14 cellular contexts compared by ENCODE assay signal in the genomic region with DNA sequence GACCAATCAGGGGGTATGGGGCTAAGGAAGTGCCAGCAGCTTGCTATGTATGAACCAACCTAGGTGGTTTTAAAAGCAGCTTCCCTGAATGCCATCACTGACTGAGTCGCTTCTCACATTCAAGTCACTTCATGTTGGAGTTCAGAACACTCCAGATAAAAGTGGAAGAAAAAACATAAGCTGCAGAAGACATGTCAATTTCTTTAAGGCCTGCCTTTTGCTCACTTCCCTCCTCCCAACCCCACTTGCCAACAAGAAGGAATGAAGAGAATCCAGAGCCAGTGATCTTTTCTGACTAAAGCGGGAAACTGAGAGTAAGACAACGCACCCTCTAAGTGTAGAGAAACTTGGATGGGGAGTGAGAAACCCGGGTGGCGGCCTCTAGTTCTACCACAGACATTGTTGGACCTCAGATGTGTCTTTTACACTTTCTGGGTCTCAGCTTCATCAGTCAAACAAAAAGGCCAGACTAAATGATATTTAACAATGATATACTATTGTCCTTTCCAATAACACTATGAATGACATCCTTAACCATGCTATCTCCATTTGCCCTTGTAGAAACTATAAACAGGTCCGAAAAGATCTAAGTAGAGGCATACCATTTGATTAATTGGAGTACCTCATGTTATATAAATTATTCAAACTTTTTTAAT. TPM values are rescaled to one million over a fixed set of nuclear protein-coding genes. Genes with fewer than 3 reads are reported as not detected.
A peak's percentile ranks its signal among the peaks of the same experiment; 100 is the strongest.
DNase-seq lines count a peak whose midpoint lies in the region; ATAC-seq and TF ChIP-seq lines count a peak whose summit lies in the region.
"Had no signal": no experiment of that assay in that cellular context is flagged by ENCODE, and none has a peak within 500 bp of the region (broad histone marks: within the 10 kb centered on the region; RNA-seq: fewer than 3 reads in every experiment).

No MANE protein-coding gene starts in this region.

- H3K4me1 Mint-ChIP-seq in CD4-positive, alpha-beta T cell (ENCODE audit: low read depth), result peaks cover 71% of the 10 kb centered on the region
- H3K4me1 Mint-ChIP-seq in GM23338, result peaks cover 20% of the 10 kb centered on the region; the same call in 2 of the 3 replicates

- no peak overlapping the region for H3K4me3 ChIP-seq in GM23338
- H3K4me3 ChIP-seq in choroid plexus epithelial cell (ENCODE audit: low read depth, low read length), result no peak overlapping the region
- H3K4me3 ChIP-seq in osteoblast (ENCODE audit: insufficient read depth, low read length), result no peak overlapping the region
- H3K4me3 ChIP-seq in upper lobe of right lung, result no peak overlapping the region
- H3K4me3 ChIP-seq: lung had no signal

- no peak overlapping the region for H3K4me3 Mint-ChIP-seq in CD4-positive, alpha-beta T cell
- H3K4me3 Mint-ChIP-seq in GM23338, result no peak overlapping the region

- intact Hi-C loops in CD4-positive, alpha-beta T cell (cut with DNase I, micrococcal nuclease), result loop anchor here in 1 of 2 experiments (5.0 kb wide), 1 partner anchor 53 kb away; a partner anchor contains a TSS
- intact Hi-C loops in upper lobe of right lung (cut with DNase I), result no loop called here

- CTCF ChIA-PET in CD4-positive, alpha-beta T cell (lab: Charles Lee), result interaction anchor here (1.0 kb wide), 1 partner anchor 70 kb away, joined by 3 read pairs; no protein-coding TSS in a partner anchor

- H3K36me3 ChIP-seq in GM23338 (ENCODE audit: insufficient read depth) (no peaks in the 10 kb centered on the region), osteoblast (ENCODE audit: insufficient read depth, low read length) (no peaks in the 10 kb centered on the region), upper lobe of right lung (no peaks in the 10 kb centered on the region)

- H3K27me3 Mint-ChIP-seq in CD4-positive, alpha-beta T cell, result no peaks in the 10 kb centered on the region
- H3K27me3 Mint-ChIP-seq in GM23338 (ENCODE audit: insufficient read depth, low read depth, poor library complexity), result no peaks in the 10 kb centered on the region

- no peaks in the 10 kb centered on the region for H3K27me3 ChIP-seq in CD4-positive, alpha-beta T cell (ENCODE audit: control insufficient read depth, insufficient read depth, low read length)
- no peaks in the 10 kb centered on the region for H3K27me3 ChIP-seq in GM23338 (ENCODE audit: insufficient read depth)
- no peaks in the 10 kb centered on the region for H3K27me3 ChIP-seq in osteoblast (ENCODE audit: insufficient read depth, low read length)
- no peaks in the 10 kb centered on the region for H3K27me3 ChIP-seq in upper lobe of right lung

- TF ChIP-seq CTCF in CD4-positive, alpha-beta T cell (IDR thresholded peaks at IDR 0.05), result no peak
- TF ChIP-seq CTCF in GM23338 (conservative IDR thresholded peaks at IDR 0.05; ENCODE audit: low read depth in 2 of 2), result no peak
- no peak for TF ChIP-seq CTCF in choroid plexus epithelial cell (conservative IDR thresholded peaks at IDR 0.05; ENCODE audit: low read depth, low read length)
- TF ChIP-seq CTCF in osteoblast (IDR thresholded peaks at IDR 0.05; ENCODE audit: extremely low read depth, low read depth, low read length), result no peak
- no peak for TF ChIP-seq CTCF in upper lobe of right lung (IDR thresholded peaks at IDR 0.05)

- H3K36me3 Mint-ChIP-seq in CD4-positive, alpha-beta T cell (ENCODE audit: low read depth), result no peaks in the 10 kb centered on the region
- H3K36me3 Mint-ChIP-seq in GM23338 (ENCODE audit: low read depth), result no peaks in the 10 kb centered on the region

- no peaks in the 10 kb centered on the region for H3K9me2 ChIP-seq in GM23338 (ENCODE audit: insufficient read depth)

- H3K4me1 ChIP-seq in GM23338 (ENCODE audit: insufficient read depth) (peaks cover 8% of the 10 kb centered on the region), osteoblast (ENCODE audit: insufficient read depth, low read length) (peaks cover 19% of the 10 kb centered on the region), upper lobe of right lung (peaks cover 31% of the 10 kb centered on the region)

- DNase-seq in CD4-positive, alpha-beta T cell, result no peak
- no peak for DNase-seq in GM23338 (ENCODE audit: low spot score)
- peak; percentile 46 for DNase-seq in choroid plexus epithelial cell (ENCODE audit: low read depth)
- peak; percentile 73 for DNase-seq in osteoblast (ENCODE audit: insufficient read length, low spot score, missing footprints)
- DNase-seq in upper lobe of right lung, result no peak
- DNase-seq in NCI-H2227 (lab: John Stamatoyannopoulos, UW; ENCODE audit: unreplicated experiment), result no peak
- DNase-seq: central memory CD4-positive, alpha-beta T cell; Karpas-422; NCI-H446; right cardiac atrium; SHP77 had no signal

- H3K27ac Mint-ChIP-seq in CD4-positive, alpha-beta T cell, result peak overlapping the region; percentile 63
- 0 out of 2 replicates have a peak overlapping the region, but pooled peaks have one; percentile 10 for H3K27ac Mint-ChIP-seq in GM23338

- H3K9me3 Mint-ChIP-seq in CD4-positive, alpha-beta T cell, result no peaks in the 10 kb centered on the region
- no peaks in the 10 kb centered on the region for H3K9me3 Mint-ChIP-seq in GM23338

- POLR2A ChIA-PET in CD4-positive, alpha-beta T cell (lab: Charles Lee), result interaction anchor here (0.9 kb wide), 1 partner anchor 14 kb away, joined by 3 read pairs; no protein-coding TSS in a partner anchor

- no peaks in the 10 kb centered on the region for H3K9me3 ChIP-seq in CD4-positive, alpha-beta T cell (ENCODE audit: control insufficient read depth, low read length)
- H3K9me3 ChIP-seq in osteoblast (ENCODE audit: low read depth, low read length) (no peaks in the 10 kb centered on the region), upper lobe of right lung (no peaks in the 10 kb centered on the region)

- no peaks in the 10 kb centered on the region for H3F3A ChIP-seq in GM23338 (replicated peaks; ENCODE audit: low read depth)

- no peak for ATAC-seq in CD4-positive, alpha-beta T cell (ENCODE audit: poor library complexity)
- peak; percentile 42 for ATAC-seq in GM23338
- no peak for ATAC-seq in upper lobe of right lung
- no peak for ATAC-seq in GM19035 (IDR thresholded peaks at IDR 0.05; ENCODE audit: unreplicated experiment)
- ATAC-seq in HG03159 (IDR thresholded peaks at IDR 0.05; ENCODE audit: unreplicated experiment), result no peak

- H3K27ac ChIP-seq in CD4-positive, alpha-beta T cell (ENCODE audit: low read depth, low read length), result no peak overlapping the region
- H3K27ac ChIP-seq in GM23338 (ENCODE audit: low read depth) (peak overlapping the region; percentile 41; the same call in 1 of the 2 replicates), osteoblast (ENCODE audit: low read depth, low read length) (peak overlapping the region; percentile 42), upper lobe of right lung (no peak overlapping the region)

- H3K79me2 ChIP-seq in GM23338 (replicated peaks; ENCODE audit: insufficient read depth) (peaks cover 100% of the 10 kb centered on the region), osteoblast (ENCODE audit: insufficient read depth, low read length) (peaks cover 97% of the 10 kb centered on the region)

- H3K4me2 ChIP-seq in GM23338, result no peak overlapping the region
- H3K4me2 ChIP-seq in osteoblast (ENCODE audit: insufficient read depth, low read length), result peak overlapping the region; percentile 41

- no peak overlapping the region for H2AFZ ChIP-seq in GM23338
- H2AFZ ChIP-seq in osteoblast (ENCODE audit: low read length), result no peak overlapping the region

- H4K20me1 ChIP-seq in GM23338 (replicated peaks; ENCODE audit: insufficient read depth), result peaks cover 75% of the 10 kb centered on the region
- peaks cover 19% of the 10 kb centered on the region for H4K20me1 ChIP-seq in osteoblast (ENCODE audit: insufficient read depth, low read length)

TF ChIP-seq in GM23338, 12 proteins besides CTCF, POLR2A, EP300 and RAD21:
- TF ChIP-seq ZNF331 (CRISPR knock-in tag; IDR thresholded peaks at IDR 0.05; ENCODE audit: low read depth), result no peak
- no peak for TF ChIP-seq JUNB (IDR thresholded peaks at IDR 0.05; ENCODE audit: unreplicated experiment)

RNA-seq across cellular contexts. Expression of a gene that starts 54.1 kb away (rescaled TPM):
- 10 to 100 TPM; 20.1 to 23.7 TPM for total RNA-seq in CD4-positive, alpha-beta T cell
- total RNA-seq in GM23338 (2014; rRNA removed; shearing (Covaris generic)), result 44.1 and 45.7 TPM in 2 replicates
- 125 and 152 TPM in 2 replicates for polyA plus RNA-seq in GM23338 (2016; fragmentation: Nextera tagmentation; extraction: Ambion mirVana)
- total RNA-seq in osteoblast (29.5 and 30.0 TPM in 2 replicates), upper lobe of right lung (36.4 TPM)

Comparison
In these comparisons a context has a peak if more than half of its experiments do, and no peak if none do; other contexts are left out.
1. DNase-seq: peak in choroid plexus epithelial cell (single experiment) and osteoblast (single experiment); none in CD4-positive, alpha-beta T cell (0 of 10), GM23338 (single experiment), upper lobe of right lung (single experiment) and NCI-H2227 (single experiment).
2. H3K27ac ChIP-seq: peak in GM23338 (single experiment) and osteoblast (single experiment); none in CD4-positive, alpha-beta T cell (single experiment) and upper lobe of right lung (single experiment).